ENCODE assay signal across 1 cellular context in the genomic region with DNA sequence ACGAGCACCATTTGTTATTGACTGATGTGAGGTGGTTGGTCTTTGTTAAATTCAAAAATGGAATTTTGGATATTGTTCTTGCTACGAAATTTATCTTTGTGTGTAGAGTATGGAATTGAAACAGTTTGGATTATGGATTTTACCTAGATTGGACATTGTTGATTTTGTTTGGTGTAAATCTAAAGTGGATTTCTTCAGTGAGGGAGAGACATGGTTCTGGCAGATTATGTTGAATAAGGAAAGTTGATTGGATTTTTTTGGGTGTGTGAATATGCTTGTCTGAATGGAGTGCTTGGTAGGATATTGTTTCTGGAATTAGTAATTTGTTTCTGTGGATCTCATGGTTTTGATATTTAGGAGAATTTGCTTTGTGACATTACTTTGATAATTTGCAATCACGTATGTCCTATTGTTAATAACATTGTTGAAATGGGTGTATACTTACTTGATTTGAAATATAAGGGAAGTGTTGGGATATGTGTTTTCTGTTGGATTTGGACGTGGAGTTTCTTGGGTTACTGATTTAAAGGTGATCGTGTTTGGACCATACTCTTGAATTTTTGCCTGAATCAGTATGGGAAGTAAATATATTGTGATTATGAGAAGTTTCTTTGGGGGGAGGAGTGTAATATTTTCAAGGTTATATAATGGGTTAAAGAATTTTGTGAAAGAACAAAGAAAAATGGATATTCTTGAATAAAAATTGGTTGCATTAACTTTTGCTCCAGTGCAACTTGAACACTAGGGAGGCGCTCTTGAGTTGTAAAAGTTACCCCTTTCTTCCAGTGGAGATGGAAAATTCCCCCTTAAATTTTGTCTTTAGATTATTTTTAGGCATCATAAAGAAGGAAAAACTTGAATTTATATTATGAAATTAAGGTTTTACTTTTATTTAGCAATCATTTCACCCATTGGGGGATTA.
TF ChIP-seq lines count a peak whose summit lies in the region.

No MANE protein-coding gene starts in this region.

TF ChIP-seq in HEK293, 187 proteins besides CTCF, POLR2A, EP300 and RAD21 (continued from another document):
- TF ChIP-seq ZNF184 (tag by site-specific recombination; IDR thresholded peaks at IDR 0.05): no peak
- no peak for TF ChIP-seq ZNF155 (tag by site-specific recombination; IDR thresholded peaks at IDR 0.05)
- TF ChIP-seq ZNF19 (tag by site-specific recombination; IDR thresholded peaks at IDR 0.05; ENCODE audit: low read depth): no peak
- TF ChIP-seq ZBTB21 (tag by site-specific recombination; IDR thresholded peaks at IDR 0.05): no peak
- TF ChIP-seq ZNF473 (tag by site-specific recombination; IDR thresholded peaks at IDR 0.05): no peak
- 0 out of 2 replicates have a peak, but pooled peaks have one; percentile 8 for TF ChIP-seq ZNF513 (tag by site-specific recombination; IDR thresholded peaks at IDR 0.05)
- TF ChIP-seq, protein P1, sequence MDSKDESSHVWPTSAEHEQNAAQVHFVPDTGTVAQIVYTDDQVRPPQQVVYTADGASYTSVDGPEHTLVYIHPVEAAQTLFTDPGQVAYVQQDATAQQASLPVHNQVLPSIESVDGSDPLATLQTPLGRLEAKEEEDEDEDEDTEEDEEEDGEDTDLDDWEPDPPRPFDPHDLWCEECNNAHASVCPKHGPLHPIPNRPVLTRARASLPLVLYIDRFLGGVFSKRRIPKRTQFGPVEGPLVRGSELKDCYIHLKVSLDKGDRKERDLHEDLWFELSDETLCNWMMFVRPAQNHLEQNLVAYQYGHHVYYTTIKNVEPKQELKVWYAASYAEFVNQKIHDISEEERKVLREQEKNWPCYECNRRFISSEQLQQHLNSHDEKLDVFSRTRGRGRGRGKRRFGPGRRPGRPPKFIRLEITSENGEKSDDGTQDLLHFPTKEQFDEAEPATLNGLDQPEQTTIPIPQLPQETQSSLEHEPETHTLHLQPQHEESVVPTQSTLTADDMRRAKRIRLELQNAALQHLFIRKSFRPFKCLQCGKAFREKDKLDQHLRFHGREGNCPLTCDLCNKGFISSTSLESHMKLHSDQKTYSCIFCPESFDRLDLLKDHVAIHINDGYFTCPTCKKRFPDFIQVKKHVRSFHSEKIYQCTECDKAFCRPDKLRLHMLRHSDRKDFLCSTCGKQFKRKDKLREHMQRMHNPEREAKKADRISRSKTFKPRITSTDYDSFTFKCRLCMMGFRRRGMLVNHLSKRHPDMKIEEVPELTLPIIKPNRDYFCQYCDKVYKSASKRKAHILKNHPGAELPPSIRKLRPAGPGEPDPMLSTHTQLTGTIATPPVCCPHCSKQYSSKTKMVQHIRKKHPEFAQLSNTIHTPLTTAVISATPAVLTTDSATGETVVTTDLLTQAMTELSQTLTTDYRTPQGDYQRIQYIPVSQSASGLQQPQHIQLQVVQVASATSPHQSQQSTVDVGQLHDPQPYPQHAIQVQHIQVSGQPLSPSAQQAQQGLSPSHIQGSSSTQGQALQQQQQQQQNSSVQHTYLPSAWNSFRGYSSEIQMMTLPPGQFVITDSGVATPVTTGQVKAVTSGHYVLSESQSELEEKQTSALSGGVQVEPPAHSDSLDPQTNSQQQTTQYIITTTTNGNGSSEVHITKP (tag by site-specific recombination; IDR thresholded peaks at IDR 0.05): peak; percentile 75
